Comparison of ENCODE assay signal across 2 cellular contexts in genomic region chr7:22864301-22864700, GRCh38.
TF ChIP-seq lines count a peak whose summit lies in the region.

No MANE protein-coding gene starts in this region.

TF ChIP-seq in H1, 55 proteins besides CTCF, POLR2A, EP300 and RAD21:
- TF ChIP-seq SP2 (IDR thresholded peaks at IDR 0.05; ENCODE audit: low read length) (no peak), POLR2AphosphoS5 (IDR thresholded peaks at IDR 0.05; ENCODE audit: low read depth, low read length) (peak; percentile 32; the same call in 1 of the 2 replicates)

TF ChIP-seq in HEK293T, 16 proteins besides CTCF, POLR2A, EP300 and RAD21:
- TF ChIP-seq FOXM1 (IDR thresholded peaks at IDR 0.05; ENCODE audit: borderline replicate concordance) (no peak), FOXA1 (IDR thresholded peaks at IDR 0.05) (no peak), L3MBTL2 (conservative IDR thresholded peaks at IDR 0.05) (no peak), SP1 (IDR thresholded peaks at IDR 0.05) (no peak), PKNOX1 (IDR thresholded peaks at IDR 0.05) (no peak), SUZ12 (IDR thresholded peaks at IDR 0.05) (no peak), LEF1 (IDR thresholded peaks at IDR 0.05; ENCODE audit: borderline replicate concordance) (no peak), CTBP1 (IDR thresholded peaks at IDR 0.05; ENCODE audit: borderline replicate concordance) (no peak), NFRKB (IDR thresholded peaks at IDR 0.05) (no peak), FOXK2 (IDR thresholded peaks at IDR 0.05) (no peak), ELF4 (IDR thresholded peaks at IDR 0.05) (no peak), BHLHE40 (IDR thresholded peaks at IDR 0.05; ENCODE audit: borderline replicate concordance) (no peak)
